Comparison of ENCODE assay signal across 1 cellular context in the genomic region with DNA sequence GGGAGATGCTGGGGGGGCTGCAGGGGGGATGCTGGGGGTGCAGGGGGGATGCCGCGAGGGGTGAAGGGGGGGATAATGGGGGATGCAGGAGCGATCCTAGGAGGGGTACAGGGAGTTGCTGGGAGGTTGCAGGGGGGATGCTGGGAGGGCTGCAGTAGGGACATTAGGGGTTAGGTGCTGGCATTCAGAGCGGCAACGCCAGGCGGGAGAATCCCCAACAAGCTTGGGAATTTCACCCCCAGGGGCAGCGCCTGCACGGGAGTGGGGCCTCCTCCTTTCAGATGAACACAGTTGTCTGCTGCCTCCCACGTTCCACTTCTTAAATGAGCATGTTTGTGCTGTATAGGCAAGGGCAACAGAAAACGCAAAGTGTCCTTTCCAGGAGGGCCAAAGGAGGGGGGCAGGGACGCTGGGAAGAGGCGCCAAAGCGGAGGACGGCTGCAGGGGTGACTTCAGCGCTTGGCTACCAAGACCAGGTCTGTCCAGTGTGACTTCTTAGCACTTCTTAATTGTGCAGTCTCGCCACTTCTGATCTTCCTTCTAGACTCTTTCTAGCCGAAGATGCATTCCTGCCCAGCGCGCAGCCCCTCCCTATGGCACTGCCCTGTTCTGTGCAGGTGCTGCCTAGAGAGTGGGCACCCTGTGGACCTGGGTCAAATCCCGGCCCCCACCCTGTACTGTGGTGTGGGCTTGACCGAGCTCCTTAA.
TF ChIP-seq lines count a peak whose summit lies in the region.

No MANE protein-coding gene starts in this region.

TF ChIP-seq in IMR-90, 13 proteins besides CTCF, POLR2A, EP300 and RAD21 (continued from another document):
- TF ChIP-seq, protein P1, sequence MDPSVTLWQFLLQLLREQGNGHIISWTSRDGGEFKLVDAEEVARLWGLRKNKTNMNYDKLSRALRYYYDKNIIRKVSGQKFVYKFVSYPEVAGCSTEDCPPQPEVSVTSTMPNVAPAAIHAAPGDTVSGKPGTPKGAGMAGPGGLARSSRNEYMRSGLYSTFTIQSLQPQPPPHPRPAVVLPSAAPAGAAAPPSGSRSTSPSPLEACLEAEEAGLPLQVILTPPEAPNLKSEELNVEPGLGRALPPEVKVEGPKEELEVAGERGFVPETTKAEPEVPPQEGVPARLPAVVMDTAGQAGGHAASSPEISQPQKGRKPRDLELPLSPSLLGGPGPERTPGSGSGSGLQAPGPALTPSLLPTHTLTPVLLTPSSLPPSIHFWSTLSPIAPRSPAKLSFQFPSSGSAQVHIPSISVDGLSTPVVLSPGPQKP (IDR thresholded peaks at IDR 0.05; ENCODE audit: borderline replicate concordance, low read depth, low read length) = no peak
- TF ChIP-seq RCOR1 (IDR thresholded peaks at IDR 0.05; ENCODE audit: insufficient replicate concordance, low read length) = no peak
- no peak for TF ChIP-seq MXI1 (IDR thresholded peaks at IDR 0.05; ENCODE audit: borderline replicate concordance, low read depth, low read length)
- TF ChIP-seq CEBPB (IDR thresholded peaks at IDR 0.05; ENCODE audit: low read depth, low read length) = no peak
